ENCODE assay signal across 11 cellular contexts in the genomic region with DNA sequence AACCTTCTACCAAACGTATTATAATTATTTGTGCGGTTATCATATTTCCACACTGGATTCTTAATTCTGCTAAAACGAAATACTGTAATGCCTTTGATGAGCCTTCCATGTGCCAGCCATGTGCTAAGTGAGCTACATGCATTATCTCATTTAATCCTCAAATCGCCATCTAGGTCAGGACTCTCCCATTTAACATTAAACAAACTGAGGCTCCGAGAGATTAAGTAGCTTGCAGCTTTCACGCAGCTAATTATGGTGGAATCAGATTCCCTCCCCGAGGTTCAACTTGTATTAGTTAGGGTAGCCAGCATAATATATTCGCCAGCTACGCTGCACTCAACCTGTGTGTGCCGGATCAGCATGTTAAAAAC. TPM values are rescaled to one million over a fixed set of nuclear protein-coding genes. Genes with fewer than 3 reads are reported as not detected.
DNase-seq lines count a peak whose midpoint lies in the region; ATAC-seq, FAIRE-seq and TF ChIP-seq lines count a peak whose summit lies in the region.
"Had no signal": no experiment of that assay in that cellular context is flagged by ENCODE, and none has a peak within 500 bp of the region (broad histone marks: within the 10 kb centered on the region; RNA-seq: fewer than 3 reads in every experiment).

No MANE protein-coding gene starts in this region.

- H2AFZ ChIP-seq in neural progenitor cell (replicated peaks), result peak overlapping the region; percentile 93

- H4K20me1 ChIP-seq in neural progenitor cell (ENCODE audit: low read depth), result peaks cover 7% of the 10 kb centered on the region

- no peak overlapping the region for H3K27ac Mint-ChIP-seq in central memory CD8-positive, alpha-beta T cell (ENCODE audit: low read depth)
- no peak overlapping the region for H3K27ac Mint-ChIP-seq in neural progenitor cell

- H3K36me3 ChIP-seq in neural progenitor cell (no peaks in the 10 kb centered on the region), small intestine (ENCODE audit: control insufficient read depth in 2 of 2, insufficient read depth in 2 of 2, low read length in 2 of 2) (no peaks in the 10 kb centered on the region)

- H3K4me1 ChIP-seq in neural progenitor cell (peaks cover 14% of the 10 kb centered on the region), small intestine (ENCODE audit: control insufficient read depth in 2 of 2, insufficient read depth in 1 of 2, low read depth in 1 of 2, low read length in 1 of 2) (no peaks in the 10 kb centered on the region)

- H3K27ac ChIP-seq in neural progenitor cell, result no peak overlapping the region
- no peak overlapping the region for H3K27ac ChIP-seq in small intestine (ENCODE audit: low read depth in 1 of 2, low read length in 1 of 2)
- H3K27ac ChIP-seq: 22Rv1 had no signal

- H3K36me3 Mint-ChIP-seq in central memory CD8-positive, alpha-beta T cell (ENCODE audit: insufficient read depth), result peaks cover 2% of the 10 kb centered on the region
- H3K36me3 Mint-ChIP-seq in neural progenitor cell, result no peaks in the 10 kb centered on the region

- H3K9ac ChIP-seq in neural progenitor cell, result no peak overlapping the region

- H3K4me3 Mint-ChIP-seq in central memory CD8-positive, alpha-beta T cell, result peak overlapping the region; percentile 87
- peak overlapping the region; percentile 93 for H3K4me3 Mint-ChIP-seq in neural progenitor cell

- peaks cover 12% of the 10 kb centered on the region for H3F3A ChIP-seq in neural progenitor cell (ENCODE audit: low read depth)

- DNase-seq in DMS53 (lab: John Stamatoyannopoulos, UW) (peak; percentile 50), DMS53 treated with DMSO at 0.1 percent for 48 hours (lab: John Stamatoyannopoulos, UW; ENCODE audit: unreplicated experiment) (no peak), LNCaP clone FGC (ENCODE audit: low read depth) (no peak), neural progenitor cell (ENCODE audit: low spot score) (peak; percentile 34), small intestine (no peak), AG20443 (ENCODE audit: low spot score) (no peak)
- no peak for DNase-seq in central memory CD8-positive, alpha-beta T cell (ENCODE audit: low spot score in 2 of 2)
- DNase-seq: NCI-H226, T-helper 9 cell had no signal

- H3K9me3 ChIP-seq in neural progenitor cell (ENCODE audit: low read depth) (no peaks in the 10 kb centered on the region), small intestine (ENCODE audit: control insufficient read depth, low read depth) (no peaks in the 10 kb centered on the region)

- peaks cover 22% of the 10 kb centered on the region for H3K4me1 Mint-ChIP-seq in central memory CD8-positive, alpha-beta T cell
- peaks cover 15% of the 10 kb centered on the region for H3K4me1 Mint-ChIP-seq in neural progenitor cell

- peak overlapping the region; percentile 89 for H3K4me2 ChIP-seq in neural progenitor cell

- H3K4me3 ChIP-seq in LNCaP clone FGC (ENCODE audit: low read depth, low read length) (peak overlapping the region; percentile 74), neural progenitor cell (peak overlapping the region; percentile 95), small intestine (ENCODE audit: low read depth in 1 of 2, low read length in 2 of 2) (no peak overlapping the region)

- H3K79me2 ChIP-seq in neural progenitor cell (ENCODE audit: low read depth), result peaks cover 10% of the 10 kb centered on the region

- TF ChIP-seq CTCF in LNCaP clone FGC (IDR thresholded peaks at IDR 0.05; ENCODE audit: control insufficient read depth, extremely low read depth, insufficient read depth) (no peak), neural progenitor cell (IDR thresholded peaks at IDR 0.05) (no peak)

- H3K27me3 ChIP-seq in neural progenitor cell (peaks cover 31% of the 10 kb centered on the region), small intestine (ENCODE audit: control insufficient read depth in 2 of 2, insufficient read depth in 2 of 2, low read length in 2 of 2) (peaks cover 0 to 4% of the 10 kb centered on the region in 2 donors)

- ATAC-seq in central memory CD8-positive, alpha-beta T cell (replicated peaks; ENCODE audit: extremely low read depth, poor library complexity, severe bottlenecking), result no peak
- ATAC-seq in GM19035 (IDR thresholded peaks at IDR 0.05; ENCODE audit: unreplicated experiment), result no peak

- FAIRE-seq in small intestine (lab: Jason Lieb, UNC), result no peak

- no peaks in the 10 kb centered on the region for H3K9me3 Mint-ChIP-seq in central memory CD8-positive, alpha-beta T cell
- no peaks in the 10 kb centered on the region for H3K9me3 Mint-ChIP-seq in neural progenitor cell

- peaks cover 24% of the 10 kb centered on the region for H3K27me3 Mint-ChIP-seq in central memory CD8-positive, alpha-beta T cell
- H3K27me3 Mint-ChIP-seq in neural progenitor cell (ENCODE audit: insufficient read depth, low read depth), result peaks cover 27% of the 10 kb centered on the region

- 42 to 51% (median 45%) methylated on average over 10 of the region's 10 CpGs for WGBS in small intestine, 3 donors

RNA-seq across cellular contexts. Expression of gene TSPAN33, which starts 0.8 kb away (rescaled TPM):
- 34.5 and 52.7 TPM in 2 replicates for total RNA-seq in neural progenitor cell (ENCODE audit: low replicate concordance)
- 1 to 10 TPM in 2 of 3 donors, under 1 TPM in 1; 0.67 to 5.9 (median 3.4) TPM for polyA plus RNA-seq in small intestine

RNA-seq across cellular contexts. Expression of gene SMO, which starts 44.7 kb away (rescaled TPM):
- 46.0 and 114 TPM in 2 replicates for total RNA-seq in neural progenitor cell (ENCODE audit: low replicate concordance)
- 1 to 10 TPM in 1 of 3 donors, under 1 TPM in 1, not detected in 1; 0.54 to 2.5 TPM for polyA plus RNA-seq in small intestine

Comparison
In these comparisons a context has a peak if more than half of its experiments do, and no peak if none do; other contexts are left out.
1. DNase-seq: peak in DMS53 (single experiment) and neural progenitor cell (single experiment); none in DMS53 treated with DMSO at 0.1 percent for 48 hours (single experiment), LNCaP clone FGC (single experiment), central memory CD8-positive, alpha-beta T cell (0 of 2), small intestine (single experiment) and AG20443 (single experiment).
2. H3K4me3 ChIP-seq: peak in LNCaP clone FGC (single experiment) and neural progenitor cell (single experiment); none in small intestine (0 of 2).